8 cellular contexts compared by ENCODE assay signal in genomic region chr18:5197032-5197434, GRCh38. TPM values are rescaled to one million over a fixed set of nuclear protein-coding genes. Genes with fewer than 3 reads are reported as not detected.
DNase-seq lines count a peak whose midpoint lies in the region; ATAC-seq and TF ChIP-seq lines count a peak whose summit lies in the region.

Gene AKAIN1, minus strand, starts transcription at chr18:5197257. Its CDS starts 204 bp downstream, at chr18:5197053.

- no peak within 1 kb of the TSS for H3K27ac ChIP-seq in right atrium auricular region

- H3K9me3 ChIP-seq in right atrium auricular region (no peaks in the 10 kb centered on the region), neuron (ENCODE audit: low read length) (no peaks in the 10 kb centered on the region)

- H3K36me3 Mint-ChIP-seq in WTC11: no peaks in the 10 kb centered on the region

- H3K4me1 Mint-ChIP-seq in WTC11: peaks cover 12% of the 10 kb centered on the region

- peaks cover 87% of the 10 kb centered on the region for H3K27me3 Mint-ChIP-seq in WTC11 (ENCODE audit: low read depth)

- H3K4me3 ChIP-seq in right atrium auricular region (no peak within 1 kb of the TSS), foreskin fibroblast (ENCODE audit: low read depth in 1 of 2, low read length in 2 of 2) (no peak within 1 kb of the TSS), neuron (ENCODE audit: low read length) (peak within 1 kb of the TSS; percentile 16)

- ATAC-seq in Right ventricle myocardium inferior (peak; percentile 88), WTC11 (peak; percentile 85), HG03457 (IDR thresholded peaks at IDR 0.05; ENCODE audit: unreplicated experiment) (no peak), HG03460 (IDR thresholded peaks at IDR 0.05; ENCODE audit: unreplicated experiment) (no peak)

- TF ChIP-seq CTCF in right atrium auricular region (IDR thresholded peaks at IDR 0.05) (no peak), WTC11 (IDR thresholded peaks at IDR 0.05) (no peak), foreskin fibroblast (IDR thresholded peaks at IDR 0.05; ENCODE audit: low read depth, low read length) (no peak)

- H3K4me1 ChIP-seq in right atrium auricular region (peaks cover 0 to 9% of the 10 kb centered on the region in 2 donors), neuron (ENCODE audit: insufficient read depth, low read length) (peaks cover 7% of the 10 kb centered on the region)

- no peaks in the 10 kb centered on the region for H3K36me3 ChIP-seq in right atrium auricular region
- no peaks in the 10 kb centered on the region for H3K36me3 ChIP-seq in neuron (ENCODE audit: insufficient read depth, low read length)

- peak within 1 kb of the TSS; percentile 80 for H3K4me3 Mint-ChIP-seq in WTC11

- DNase-seq in Right ventricle myocardium inferior (ENCODE audit: missing footprints) (peak; percentile 56), right atrium auricular region (ENCODE audit: low spot score) (no peak), WTC11 (ENCODE audit: low spot score) (peak; percentile 76), foreskin fibroblast (peak; percentile 0 to 26), NCI-H446 treated with DMSO at 0.1 percent for 48 hours (lab: John Stamatoyannopoulos, UW) (no peak)

- CTCF ChIA-PET in WTC11 (lab: Charles Lee): no interaction called here

- POLR2A ChIA-PET in WTC11 (lab: Charles Lee): interaction anchor here (0.7 kb wide), 1 partner anchor 39 kb away, joined by 3 read pairs; no protein-coding TSS in a partner anchor

- peaks cover 3 to 25% of the 10 kb centered on the region in 2 donors for H3K27me3 ChIP-seq in right atrium auricular region
- peaks cover 38% of the 10 kb centered on the region for H3K27me3 ChIP-seq in neuron (ENCODE audit: insufficient read depth, low read length)

- no peak within 1 kb of the TSS for H3K27ac Mint-ChIP-seq in WTC11

- intact Hi-C loops in Right ventricle myocardium inferior (cut with DNase I): no loop called here

- H3K9me3 Mint-ChIP-seq in WTC11: no peaks in the 10 kb centered on the region

- H2AFZ ChIP-seq in neuron (ENCODE audit: low read depth, low read length): peak within 1 kb of the TSS; percentile 64

TF ChIP-seq in WTC11, 78 proteins besides CTCF, POLR2A, EP300 and RAD21 (continues in another document):
- TF ChIP-seq SOX15 (CRISPR knock-in tag; IDR thresholded peaks at IDR 0.05) (no peak), SMAD4 (CRISPR knock-in tag; IDR thresholded peaks at IDR 0.05) (0 out of 2 replicates have a peak, but pooled peaks have one; percentile 72), FOXP1 (CRISPR knock-in tag; IDR thresholded peaks at IDR 0.05; ENCODE audit: borderline replicate concordance) (peak; percentile 90), USF1 (CRISPR knock-in tag; IDR thresholded peaks at IDR 0.05) (0 out of 2 replicates have a peak, but pooled peaks have one; percentile 34), ZSCAN18 (CRISPR knock-in tag; IDR thresholded peaks at IDR 0.05) (no peak), MAX (CRISPR knock-in tag; IDR thresholded peaks at IDR 0.05) (peak; percentile 55; the same call in 1 of the 2 replicates), NFE2L1 (CRISPR knock-in tag; IDR thresholded peaks at IDR 0.05) (peak; percentile 81; the same call in 1 of the 2 replicates), IRF1 (CRISPR knock-in tag; IDR thresholded peaks at IDR 0.05) (peak; percentile 75; the same call in 1 of the 2 replicates), TCF7 (CRISPR knock-in tag; IDR thresholded peaks at IDR 0.05; ENCODE audit: low read depth) (0 out of 2 replicates have a peak, but pooled peaks have one; percentile 46), NFYB (CRISPR knock-in tag; conservative IDR thresholded peaks at IDR 0.05; ENCODE audit: low read depth) (0 out of 2 replicates have a peak, but pooled peaks have one; percentile 26), ERG (CRISPR knock-in tag; IDR thresholded peaks at IDR 0.05) (no peak), ZNF423 (CRISPR knock-in tag; IDR thresholded peaks at IDR 0.05) (peak; percentile 49; the same call in 1 of the 2 replicates), FOXK1 (CRISPR knock-in tag; IDR thresholded peaks at IDR 0.05) (peak; percentile 74), ZBTB21 (CRISPR knock-in tag; IDR thresholded peaks at IDR 0.05; ENCODE audit: borderline replicate concordance) (peak; percentile 81; the same call in 1 of the 2 replicates), TEAD4 (CRISPR knock-in tag; IDR thresholded peaks at IDR 0.05) (peak; percentile 45; the same call in 1 of the 2 replicates), ATF2 (CRISPR knock-in tag; IDR thresholded peaks at IDR 0.05; ENCODE audit: borderline replicate concordance, low read depth) (no peak), JUN (CRISPR knock-in tag; IDR thresholded peaks at IDR 0.05) (peak; percentile 93), ZNF121 (CRISPR knock-in tag; IDR thresholded peaks at IDR 0.05) (no peak), MYBL2 (CRISPR knock-in tag; IDR thresholded peaks at IDR 0.05) (0 out of 2 replicates have a peak, but pooled peaks have one; percentile 40)

RNA-seq across cellular contexts. Expression of gene AKAIN1, which starts in this region (rescaled TPM):
- not detected for total RNA-seq in Right ventricle myocardium inferior
- total RNA-seq in right atrium auricular region: not detected
- total RNA-seq in WTC11 (2021): not detected in 3 replicates

Comparison
In these comparisons a context has a peak if more than half of its experiments do, and no peak if none do; other contexts are left out.
1. Peak in DNase-seq and ATAC-seq in Right ventricle myocardium inferior; RNA of the gene not detected or under 1 TPM.
2. Peak in DNase-seq and ATAC-seq in WTC11; RNA of the gene not detected or under 1 TPM.
3. DNase-seq: peak in foreskin fibroblast (2 of 2); none in right atrium auricular region (single experiment) and NCI-H446 treated with DMSO at 0.1 percent for 48 hours (single experiment).